Comparison of ENCODE assay signal across 1 cellular context in the genomic region with DNA sequence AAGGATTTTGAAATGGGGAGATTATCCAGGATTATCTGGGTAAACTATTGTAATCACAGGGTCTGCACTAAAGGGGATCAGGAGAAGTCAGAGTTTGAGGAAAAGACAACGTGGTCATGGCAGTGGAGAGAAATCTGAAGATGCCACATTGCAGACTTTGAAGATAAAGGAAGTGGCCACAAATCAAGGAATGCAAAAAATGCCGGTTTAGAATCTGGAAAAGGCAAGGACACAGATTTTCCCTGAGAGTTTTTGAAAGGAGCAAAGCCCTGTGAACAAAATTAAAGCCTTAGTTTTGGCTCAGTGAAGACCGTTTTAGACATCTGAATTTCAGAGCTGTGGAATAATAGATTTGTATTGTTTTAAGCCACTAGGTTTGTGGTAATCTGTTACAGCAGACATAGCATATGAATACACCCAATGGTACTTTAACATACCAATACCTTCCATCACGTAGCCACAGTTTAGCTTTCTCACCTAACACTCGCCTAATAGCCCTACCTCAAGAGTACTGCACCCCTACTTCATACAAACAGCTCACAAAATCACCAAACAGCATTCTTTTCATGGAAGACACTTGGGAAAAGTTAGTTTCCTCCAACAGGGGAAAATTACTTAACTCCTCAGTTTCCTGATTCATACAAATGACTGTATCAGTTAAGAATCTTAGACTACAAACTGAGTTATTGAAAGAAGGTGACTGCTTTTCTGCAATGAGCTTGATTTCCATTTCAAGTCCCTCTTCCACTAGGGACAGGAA.
TF ChIP-seq lines count a peak whose summit lies in the region.

No MANE protein-coding gene starts in this region.

TF ChIP-seq in IMR-90, 13 proteins besides CTCF, POLR2A, EP300 and RAD21:
- TF ChIP-seq FOS (IDR thresholded peaks at IDR 0.05; ENCODE audit: low read depth, low read length): no peak
- TF ChIP-seq SMC3 (IDR thresholded peaks at IDR 0.05; ENCODE audit: low read depth, low read length): no peak
- no peak for TF ChIP-seq CHD1 (IDR thresholded peaks at IDR 0.05; ENCODE audit: low read depth, low read length)
- TF ChIP-seq MAZ (IDR thresholded peaks at IDR 0.05; ENCODE audit: borderline replicate concordance, low read depth, low read length): no peak
- TF ChIP-seq, protein P1, sequence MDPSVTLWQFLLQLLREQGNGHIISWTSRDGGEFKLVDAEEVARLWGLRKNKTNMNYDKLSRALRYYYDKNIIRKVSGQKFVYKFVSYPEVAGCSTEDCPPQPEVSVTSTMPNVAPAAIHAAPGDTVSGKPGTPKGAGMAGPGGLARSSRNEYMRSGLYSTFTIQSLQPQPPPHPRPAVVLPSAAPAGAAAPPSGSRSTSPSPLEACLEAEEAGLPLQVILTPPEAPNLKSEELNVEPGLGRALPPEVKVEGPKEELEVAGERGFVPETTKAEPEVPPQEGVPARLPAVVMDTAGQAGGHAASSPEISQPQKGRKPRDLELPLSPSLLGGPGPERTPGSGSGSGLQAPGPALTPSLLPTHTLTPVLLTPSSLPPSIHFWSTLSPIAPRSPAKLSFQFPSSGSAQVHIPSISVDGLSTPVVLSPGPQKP (IDR thresholded peaks at IDR 0.05; ENCODE audit: borderline replicate concordance, low read depth, low read length): no peak
- TF ChIP-seq RCOR1 (IDR thresholded peaks at IDR 0.05; ENCODE audit: insufficient replicate concordance, low read length): no peak
- no peak for TF ChIP-seq MXI1 (IDR thresholded peaks at IDR 0.05; ENCODE audit: borderline replicate concordance, low read depth, low read length)
- TF ChIP-seq BHLHE40 (IDR thresholded peaks at IDR 0.05; ENCODE audit: low read depth, low read length): no peak
- TF ChIP-seq RFX5 (IDR thresholded peaks at IDR 0.05; ENCODE audit: low read depth, low read length): no peak
- TF ChIP-seq, protein P2, sequence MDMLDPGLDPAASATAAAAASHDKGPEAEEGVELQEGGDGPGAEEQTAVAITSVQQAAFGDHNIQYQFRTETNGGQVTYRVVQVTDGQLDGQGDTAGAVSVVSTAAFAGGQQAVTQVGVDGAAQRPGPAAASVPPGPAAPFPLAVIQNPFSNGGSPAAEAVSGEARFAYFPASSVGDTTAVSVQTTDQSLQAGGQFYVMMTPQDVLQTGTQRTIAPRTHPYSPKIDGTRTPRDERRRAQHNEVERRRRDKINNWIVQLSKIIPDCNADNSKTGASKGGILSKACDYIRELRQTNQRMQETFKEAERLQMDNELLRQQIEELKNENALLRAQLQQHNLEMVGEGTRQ (IDR thresholded peaks at IDR 0.05; ENCODE audit: low read depth, low read length): no peak
- TF ChIP-seq NFE2L2 (IDR thresholded peaks at IDR 0.05; ENCODE audit: low read depth, low read length): no peak
- no peak for TF ChIP-seq MAFK (IDR thresholded peaks at IDR 0.05; ENCODE audit: low read depth, low read length)
- TF ChIP-seq CEBPB (IDR thresholded peaks at IDR 0.05; ENCODE audit: low read depth, low read length): no peak
TF ChIP-seq in IMR-90: peak in this region for 0.
